1 cellular context compared by ENCODE assay signal in genomic region chr17:50151937-50152547, GRCh38.
TF ChIP-seq lines count a peak whose summit lies in the region.

No MANE protein-coding gene starts in this region.

TF ChIP-seq in HepG2, 621 proteins besides CTCF, POLR2A, EP300 and RAD21 (continued from another document and continues in another):
- TF ChIP-seq TCF7L2 (IDR thresholded peaks at IDR 0.05; ENCODE audit: low read depth, low read length) (no peak), ZNF296 (CRISPR knock-in tag; conservative IDR thresholded peaks at IDR 0.05) (no peak), ZFP41 (CRISPR knock-in tag; IDR thresholded peaks at IDR 0.05; ENCODE audit: borderline replicate concordance) (no peak), ZNF800 (CRISPR knock-in tag; IDR thresholded peaks at IDR 0.05) (no peak; the same call in 1 of the 2 replicates), AGO1 (IDR thresholded peaks at IDR 0.05; ENCODE audit: low read depth, low read length, poor library complexity, severe bottlenecking) (no peak), ZNF326 (CRISPR knock-in tag; IDR thresholded peaks at IDR 0.05; ENCODE audit: borderline replicate concordance) (no peak), REPIN1 (CRISPR knock-in tag; IDR thresholded peaks at IDR 0.05; ENCODE audit: borderline replicate concordance, low read depth) (no peak; the same call in 1 of the 2 replicates), CENPX (CRISPR knock-in tag; IDR thresholded peaks at IDR 0.05) (no peak), ZNF138 (CRISPR knock-in tag; IDR thresholded peaks at IDR 0.05; ENCODE audit: low read depth) (0 out of 2 replicates have a peak, but pooled peaks have one; percentile 46), E2F5 (CRISPR knock-in tag; conservative IDR thresholded peaks at IDR 0.05) (no peak), ZNF224 (CRISPR knock-in tag; IDR thresholded peaks at IDR 0.05) (no peak), RELA (CRISPR knock-in tag; IDR thresholded peaks at IDR 0.05) (no peak), NR2C2 (CRISPR knock-in tag; IDR thresholded peaks at IDR 0.05; ENCODE audit: borderline replicate concordance) (no peak), HDAC1 (CRISPR knock-in tag; IDR thresholded peaks at IDR 0.05) (peak; percentile 66), RXRA (CRISPR knock-in tag; IDR thresholded peaks at IDR 0.05) (peak; percentile 44; the same call in 1 of the 2 replicates), ZFAT (CRISPR knock-in tag; conservative IDR thresholded peaks at IDR 0.05) (no peak), BATF2 (CRISPR knock-in tag; IDR thresholded peaks at IDR 0.05) (no peak), RFX1 (IDR thresholded peaks at IDR 0.05) (no peak), PCBP1 (IDR thresholded peaks at IDR 0.05; ENCODE audit: borderline replicate concordance, low read depth, low read length) (peak; percentile 98), DR1 (CRISPR knock-in tag; IDR thresholded peaks at IDR 0.05) (no peak), ZNF263 (CRISPR knock-in tag; IDR thresholded peaks at IDR 0.05) (peak; percentile 73), ZNF557 (CRISPR knock-in tag; IDR thresholded peaks at IDR 0.05) (no peak), ARHGAP35 (CRISPR knock-in tag; IDR thresholded peaks at IDR 0.05; ENCODE audit: borderline replicate concordance) (no peak), NFE2L1 (CRISPR knock-in tag; IDR thresholded peaks at IDR 0.05; ENCODE audit: borderline replicate concordance) (no peak), SKI (IDR thresholded peaks at IDR 0.05; ENCODE audit: partially characterized antibody) (no peak), ZBTB43 (CRISPR knock-in tag; conservative IDR thresholded peaks at IDR 0.05) (no peak), NR2F6 (IDR thresholded peaks at IDR 0.05) (no peak), NR2F6 (CRISPR knock-in tag; IDR thresholded peaks at IDR 0.05) (peak; percentile 69), HOXA9 (CRISPR knock-in tag; IDR thresholded peaks at IDR 0.05; ENCODE audit: borderline replicate concordance) (no peak), ZNF704 (CRISPR knock-in tag; IDR thresholded peaks at IDR 0.05; ENCODE audit: borderline replicate concordance) (no peak), TRAFD1 (CRISPR knock-in tag; IDR thresholded peaks at IDR 0.05; ENCODE audit: borderline replicate concordance) (no peak), HNRNPUL1 (IDR thresholded peaks at IDR 0.05; ENCODE audit: low read depth, low read length) (no peak), KAT8 (CRISPR knock-in tag; IDR thresholded peaks at IDR 0.05) (peak; percentile 89), ZHX2 (IDR thresholded peaks at IDR 0.05; ENCODE audit: low read depth) (no peak), ZHX2 (CRISPR knock-in tag; IDR thresholded peaks at IDR 0.05; ENCODE audit: borderline replicate concordance) (no peak), MTERF4 (CRISPR knock-in tag; IDR thresholded peaks at IDR 0.05) (peak; percentile 69; the same call in 1 of the 2 replicates), RFXANK (CRISPR knock-in tag; IDR thresholded peaks at IDR 0.05) (no peak), NKX3-1 (CRISPR knock-in tag; IDR thresholded peaks at IDR 0.05) (no peak), ZNF282 (IDR thresholded peaks at IDR 0.05; ENCODE audit: partially characterized antibody) (no peak), RBM39 (IDR thresholded peaks at IDR 0.05; ENCODE audit: low read depth, low read length, poor library complexity, severe bottlenecking) (no peak), BCL3 (CRISPR knock-in tag; IDR thresholded peaks at IDR 0.05) (no peak), FOXO4 (CRISPR knock-in tag; conservative IDR thresholded peaks at IDR 0.05) (0 out of 2 replicates have a peak, but pooled peaks have one; percentile 51)
